In the genomic region with DNA sequence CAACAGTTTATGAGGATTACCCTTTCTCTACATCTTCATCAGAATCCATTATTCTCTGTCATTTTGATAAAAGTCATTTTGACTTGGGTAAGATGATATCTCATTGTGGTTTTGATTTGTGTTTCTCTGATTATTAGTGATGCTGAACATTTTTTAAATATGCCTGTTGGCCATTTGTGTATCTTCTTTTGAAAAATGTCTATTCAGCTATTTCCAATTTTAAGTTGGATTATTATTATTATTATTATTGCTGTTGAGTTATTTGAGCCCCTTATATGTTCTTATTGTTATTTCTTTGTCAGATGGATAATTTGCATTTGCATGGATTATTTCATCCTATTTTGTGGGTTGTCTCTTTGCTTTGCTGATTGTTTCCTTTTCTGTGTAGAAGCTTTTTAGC, we compare ENCODE assay signal across 35 cellular contexts.
"Had no signal": no experiment of that assay in that cellular context is flagged by ENCODE, and none has a peak within 500 bp of the region (broad histone marks: within the 10 kb centered on the region; RNA-seq: fewer than 3 reads in every experiment).

No MANE protein-coding gene starts in this region.

- DNase-seq: activated CD4-positive, alpha-beta memory T cell treated with anti-CD3 and anti-CD28 coated beads for 36 hours; activated CD4-positive, alpha-beta T cell treated with anti-CD3 and anti-CD28 coated beads for 1 hour; activated CD4-positive, alpha-beta T cell treated with anti-CD3 and anti-CD28 coated beads for 36 hours; activated CD4-positive, alpha-beta T cell treated with anti-CD3 and anti-CD28 coated beads for 48 hours; activated CD4-positive, alpha-beta T cell treated with anti-CD3 and anti-CD28 coated beads, Interleukin-2, amount 50 U/mL, for 1 hour; activated CD4-positive, alpha-beta T cell treated with anti-CD3 and anti-CD28 coated beads, Interleukin-2, amount 50 U/mL, for 4 hours; activated CD4-positive, CD25-positive, alpha-beta regulatory T cell; activated CD8-positive, alpha-beta memory T cell treated with anti-CD3 and anti-CD28 coated beads, Interleukin-2, amount 50 U/mL, for 4 hours; activated CD8-positive, alpha-beta T cell treated with anti-CD3 and anti-CD28 coated beads for 36 hours; activated effector memory CD4-positive, alpha-beta T cell treated with anti-CD3 and anti-CD28 coated beads, Interleukin-2, amount 50 U/mL, for 16 hours; activated gamma-delta T cell treated with Interleukin-2 at 50 U/mL for 16 hours; activated naive CD4-positive, alpha-beta T cell; activated naive CD4-positive, alpha-beta T cell treated with anti-CD3 and anti-CD28 coated beads for 36 hours; activated naive CD4-positive, alpha-beta T cell treated with anti-CD3 and anti-CD28 coated beads, Interleukin-2, amount 50 U/mL, for 16 hours; activated naive CD8-positive, alpha-beta T cell treated with anti-CD3 and anti-CD28 coated beads for 36 hours; activated T-cell treated with anti-CD3 and anti-CD28 coated beads for 4 hours; activated T-cell treated with anti-CD3 and anti-CD28 coated beads, Interleukin-2, amount 50 U/mL, for 1 hour; activated T-cell treated with anti-CD3 and anti-CD28 coated beads, Interleukin-2, amount 50 U/mL, for 4 hours; activated T-cell treated with anti-CD3 and anti-CD28 coated beads, Interleukin-2, amount 50 U/mL, for 72 hours; adrenal gland; amniotic stem cell; aorta; body of pancreas; brain microvascular endothelial cell; central memory CD4-positive, alpha-beta T cell; T-helper 1 cell; T-helper 2 cell; T-helper 9 cell; WERI-Rb-1 had no signal

- H3K9me3 ChIP-seq: adrenal gland, body of pancreas, breast epithelium had no signal

- H3K4me3 ChIP-seq: adrenal gland, body of pancreas, breast epithelium had no signal

- H3K27ac ChIP-seq: adrenal gland, body of pancreas, brain microvascular endothelial cell, breast epithelium, WERI-Rb-1 had no signal

- ATAC-seq: activated CD4-positive, alpha-beta T cell treated with anti-CD3 and anti-CD28 coated beads for 36 hours; activated CD4-positive, CD25-positive, alpha-beta regulatory T cell treated with anti-CD3 and anti-CD28 coated beads, Interleukin-2, amount 50 U/mL, for 24 hours; activated CD8-positive, alpha-beta T cell treated with anti-CD3 and anti-CD28 coated beads for 36 hours; activated naive CD4-positive, alpha-beta T cell treated with anti-CD3 and anti-CD28 coated beads, Interleukin-2, amount 50 U/mL, for 72 hours; activated T-cell treated with anti-CD3 and anti-CD28 coated beads, Interleukin-2, amount 50 U/mL, for 4 hours; activated T-cell treated with anti-CD3 and anti-CD28 coated beads, Interleukin-2, amount 50 U/mL, for 72 hours; activated T-helper 17 cell treated with anti-CD3 and anti-CD28 coated beads, Interleukin-2, amount 50 U/mL, for 72 hours; body of pancreas; WTC11 had no signal

- FAIRE-seq: astrocyte had no signal

- H3K4me1 ChIP-seq: adrenal gland, body of pancreas, breast epithelium had no signal

- H3K36me3 ChIP-seq: adrenal gland, brain microvascular endothelial cell, breast epithelium, WERI-Rb-1 had no signal

- H3K27me3 ChIP-seq: adrenal gland, body of pancreas, brain microvascular endothelial cell, breast epithelium had no signal
